Comparison of ENCODE assay signal across 1 cellular context in genomic region chr11:114477946-114478537, GRCh38.
TF ChIP-seq lines count a peak whose summit lies in the region.

No MANE protein-coding gene starts in this region.

TF ChIP-seq in GM23338, 12 proteins besides CTCF, POLR2A, EP300 and RAD21 (continued from another document):
- peak; percentile 12; the same call in 1 of the 2 replicates for TF ChIP-seq ZNF462 (CRISPR knock-in tag; IDR thresholded peaks at IDR 0.05)
- TF ChIP-seq STAT1 (IDR thresholded peaks at IDR 0.05; ENCODE audit: unreplicated experiment), result no peak
- no peak for TF ChIP-seq EZH2phosphoT487 (IDR thresholded peaks at IDR 0.05; ENCODE audit: unreplicated experiment)
- TF ChIP-seq NANOG (IDR thresholded peaks at IDR 0.05; ENCODE audit: borderline replicate concordance), result peak; percentile 76; the same call in 1 of the 2 replicates
- TF ChIP-seq ZNF114 (CRISPR knock-in tag; IDR thresholded peaks at IDR 0.05), result peak; percentile 76; the same call in 1 of the 2 replicates
- no peak for TF ChIP-seq ZNF331 (CRISPR knock-in tag; IDR thresholded peaks at IDR 0.05; ENCODE audit: low read depth)
- no peak for TF ChIP-seq POLR2AphosphoS5 (IDR thresholded peaks at IDR 0.05; ENCODE audit: low read depth)
- TF ChIP-seq JUNB (IDR thresholded peaks at IDR 0.05; ENCODE audit: unreplicated experiment), result no peak
